ENCODE assay signal across 8 cellular contexts in genomic region chr11:65861533-65862183, GRCh38. TPM values are rescaled to one million over a fixed set of nuclear protein-coding genes. Genes with fewer than 3 reads are reported as not detected.
DNase-seq lines count a peak whose midpoint lies in the region; ATAC-seq, FAIRE-seq and TF ChIP-seq lines count a peak whose summit lies in the region.

No MANE protein-coding gene starts in this region.

- FAIRE-seq in astrocyte (lab: Jason Lieb, UNC) = no peak

- TF ChIP-seq CTCF in astrocyte (IDR thresholded peaks at IDR 0.05; ENCODE audit: insufficient read depth, low read depth, low read length) (no peak), left lung (IDR thresholded peaks at IDR 0.05) (no peak), suprapubic skin (IDR thresholded peaks at IDR 0.05) (no peak)

- no peak overlapping the region for H2AFZ ChIP-seq in astrocyte (ENCODE audit: low read depth, low read length)

- intact Hi-C loops in left lung (cut with DNase I) = no loop called here
- intact Hi-C loops in sciatic nerve (cut with DNase I) = no loop called here

- 79% methylated on average over 5 of the region's 13 CpGs for WGBS in suprapubic skin

- H3K27ac ChIP-seq in astrocyte (ENCODE audit: low read depth, low read length) (peak overlapping the region; percentile 74), left lung (peak overlapping the region in 1 of 2 donors; percentile 99), suprapubic skin (peak overlapping the region; percentile 97)

- H3K36me3 ChIP-seq in astrocyte (ENCODE audit: insufficient read depth, low read length) = peaks cover 26% of the 10 kb centered on the region
- H3K36me3 ChIP-seq in left lung = peaks cover 0 to 51% of the 10 kb centered on the region in 2 donors
- peaks cover 48% of the 10 kb centered on the region for H3K36me3 ChIP-seq in suprapubic skin

- no peaks in the 10 kb centered on the region for H3K9me3 ChIP-seq in astrocyte (ENCODE audit: insufficient read depth, low read depth, low read length)
- no peaks in the 10 kb centered on the region for H3K9me3 ChIP-seq in left lung
- no peaks in the 10 kb centered on the region for H3K9me3 ChIP-seq in suprapubic skin

- no peak for TF ChIP-seq EP300 in suprapubic skin (IDR thresholded peaks at IDR 0.05)

- DNase-seq in activated CD4-positive, alpha-beta T cell treated with anti-CD3 and anti-CD28 coated beads, Interleukin-2, amount 10 ng/mL, durations not matched to agents 7 days and 5 days = no peak
- DNase-seq in activated CD4-positive, alpha-beta T cell treated with anti-CD3 and anti-CD28 coated beads, Interleukin-2, amount 50 U/mL, for 4 hours = no peak
- no peak for DNase-seq in astrocyte (ENCODE audit: low read depth)
- DNase-seq in left lung = peak in 1 of 2 donors; percentile 65
- DNase-seq in suprapubic skin (ENCODE audit: low spot score in 2 of 2) = peak in 1 of 2 donors; percentile 69
- no peak for DNase-seq in DMS79 treated with DMSO at 0.1 percent for 48 hours (lab: John Stamatoyannopoulos, UW)
- DNase-seq in OCI-M1 (lab: John Stamatoyannopoulos, UW) = no peak
- no peak for DNase-seq in sciatic nerve (ENCODE audit: low spot score)

- H3K79me2 ChIP-seq in astrocyte (ENCODE audit: insufficient read depth, low read length) = peaks cover 56% of the 10 kb centered on the region

- peaks cover 35% of the 10 kb centered on the region for H3K4me1 ChIP-seq in astrocyte (ENCODE audit: insufficient read depth, low read length)
- peaks cover 10 to 50% of the 10 kb centered on the region in 2 donors for H3K4me1 ChIP-seq in left lung
- peaks cover 45% of the 10 kb centered on the region for H3K4me1 ChIP-seq in suprapubic skin

- H3K4me3 ChIP-seq in astrocyte (ENCODE audit: insufficient read depth, low read depth, low read length) (peak overlapping the region; percentile 98), left lung (peak overlapping the region; percentile 78 to 96), suprapubic skin (peak overlapping the region; percentile 87)

- peaks cover 37% of the 10 kb centered on the region for H3K36me3 Mint-ChIP-seq in activated CD4-positive, alpha-beta T cell treated with anti-CD3 and anti-CD28 coated beads, Interleukin-2, amount 10 ng/mL, durations not matched to agents 7 days and 5 days (ENCODE audit: low read depth)
- peaks cover 9% of the 10 kb centered on the region for H3K36me3 Mint-ChIP-seq in astrocyte (ENCODE audit: low read depth, unreplicated experiment)

- H3K27me3 ChIP-seq in astrocyte (ENCODE audit: insufficient read depth, low read length) (no peaks in the 10 kb centered on the region), left lung (no peaks in the 10 kb centered on the region), suprapubic skin (no peaks in the 10 kb centered on the region)

- H3K4me1 Mint-ChIP-seq in activated CD4-positive, alpha-beta T cell treated with anti-CD3 and anti-CD28 coated beads, Interleukin-2, amount 10 ng/mL, durations not matched to agents 7 days and 5 days = peaks cover 33% of the 10 kb centered on the region
- peaks cover 12% of the 10 kb centered on the region for H3K4me1 Mint-ChIP-seq in astrocyte (ENCODE audit: low read depth, unreplicated experiment)

- ATAC-seq in left lung = no peak
- ATAC-seq in sciatic nerve = no peak

- no peaks in the 10 kb centered on the region for H3K9me3 Mint-ChIP-seq in activated CD4-positive, alpha-beta T cell treated with anti-CD3 and anti-CD28 coated beads, Interleukin-2, amount 10 ng/mL, durations not matched to agents 7 days and 5 days
- H3K9me3 Mint-ChIP-seq in astrocyte (ENCODE audit: unreplicated experiment) = no peaks in the 10 kb centered on the region

- CTCF ChIA-PET in activated CD4-positive, alpha-beta T cell treated with anti-CD3 and anti-CD28 coated beads, Interleukin-2, amount 10 ng/mL, durations not matched to agents 7 days and 5 days (lab: Charles Lee) = interaction anchor here (0.9 to 25.8 kb wide), 8 partner anchors 8 to 150 kb away, joined by 3 to 590 read pairs (median 22); partner anchors contain the start of genes AP5B1, CCDC85B, CTSW and FIBP

- H3K27me3 Mint-ChIP-seq in activated CD4-positive, alpha-beta T cell treated with anti-CD3 and anti-CD28 coated beads, Interleukin-2, amount 10 ng/mL, durations not matched to agents 7 days and 5 days = no peaks in the 10 kb centered on the region
- no peaks in the 10 kb centered on the region for H3K27me3 Mint-ChIP-seq in astrocyte (ENCODE audit: low read depth, unreplicated experiment)

- H3K4me2 ChIP-seq in astrocyte (ENCODE audit: low read length) = peak overlapping the region; percentile 96

- no peak for TF ChIP-seq POLR2A in suprapubic skin (IDR thresholded peaks at IDR 0.05)

- H4K20me1 ChIP-seq in astrocyte (ENCODE audit: insufficient read depth, low read length) = peaks cover 58% of the 10 kb centered on the region

- POLR2A ChIA-PET in activated CD4-positive, alpha-beta T cell treated with anti-CD3 and anti-CD28 coated beads, Interleukin-2, amount 10 ng/mL, durations not matched to agents 7 days and 5 days (lab: Charles Lee) = no interaction called here

- H3K9ac ChIP-seq in astrocyte (ENCODE audit: low read length) = peak overlapping the region; percentile 89

- H3K27ac Mint-ChIP-seq in activated CD4-positive, alpha-beta T cell treated with anti-CD3 and anti-CD28 coated beads, Interleukin-2, amount 10 ng/mL, durations not matched to agents 7 days and 5 days = peak overlapping the region; percentile 99
- peak overlapping the region; percentile 62 for H3K27ac Mint-ChIP-seq in astrocyte (ENCODE audit: unreplicated experiment)

- H3K4me3 Mint-ChIP-seq in activated CD4-positive, alpha-beta T cell treated with anti-CD3 and anti-CD28 coated beads, Interleukin-2, amount 10 ng/mL, durations not matched to agents 7 days and 5 days = peak overlapping the region; percentile 97
- H3K4me3 Mint-ChIP-seq in astrocyte (ENCODE audit: unreplicated experiment) = peak overlapping the region; percentile 95

RNA-seq across cellular contexts. Expression of gene MUS81, which starts 1.4 kb away (rescaled TPM):
- total RNA-seq in activated CD4-positive, alpha-beta T cell treated with anti-CD3 and anti-CD28 coated beads, Interleukin-2, amount 10 ng/mL, durations not matched to agents 7 days and 5 days = 100 to 1,000 TPM in 1 of 2 experiments, 10 to 100 TPM in 1; 96.6 to 108 TPM
- total RNA-seq in astrocyte (59.9 and 64.3 TPM in 2 replicates), left lung (10 to 100 TPM; 43.4 to 50.7 TPM), suprapubic skin (10 to 100 TPM; 22.8 to 46.2 (median 32.2) TPM), sciatic nerve (46.9 TPM)

RNA-seq across cellular contexts. Expression of gene CFL1, which starts 3.7 kb away (rescaled TPM):
- total RNA-seq in activated CD4-positive, alpha-beta T cell treated with anti-CD3 and anti-CD28 coated beads, Interleukin-2, amount 10 ng/mL, durations not matched to agents 7 days and 5 days = 1,000 to 10,000 TPM; 1,543 to 1,707 TPM
- total RNA-seq in astrocyte = 1,793 and 1,931 TPM in 2 replicates
- 1,000 to 10,000 TPM in 1 of 2 donors, 100 to 1,000 TPM in 1; 790 to 1,162 TPM for total RNA-seq in left lung
- 100 to 1,000 TPM; 331 to 608 (median 584) TPM for total RNA-seq in suprapubic skin
- 437 TPM for total RNA-seq in sciatic nerve

RNA-seq across cellular contexts. Expression of gene EFEMP2, which starts 10.9 kb away (rescaled TPM):
- 1 to 10 TPM; 9.0 to 9.7 TPM for total RNA-seq in activated CD4-positive, alpha-beta T cell treated with anti-CD3 and anti-CD28 coated beads, Interleukin-2, amount 10 ng/mL, durations not matched to agents 7 days and 5 days
- total RNA-seq in astrocyte (97.3 and 119 TPM in 2 replicates), left lung (100 to 1,000 TPM in 1 of 2 donors, 10 to 100 TPM in 1; 67.6 to 113 TPM), suprapubic skin (10 to 100 TPM in 3 of 4 donors, 1 to 10 TPM in 1; 7.3 to 22.0 (median 13.0) TPM), sciatic nerve (88.4 TPM)

RNA-seq across cellular contexts. Expression of gene CTSW, which starts 18.0 kb away (rescaled TPM):
- total RNA-seq in activated CD4-positive, alpha-beta T cell treated with anti-CD3 and anti-CD28 coated beads, Interleukin-2, amount 10 ng/mL, durations not matched to agents 7 days and 5 days = 10 to 100 TPM; 22.9 to 23.6 TPM
- total RNA-seq in astrocyte (not detected in 2 replicates), left lung (1 to 10 TPM; 5.8 to 9.1 TPM), suprapubic skin (1 to 10 TPM in 2 of 4 donors, under 1 TPM in 1, not detected in 1; 0.76 to 5.0 (median 1.4) TPM), sciatic nerve (2.5 TPM)

RNA-seq across cellular contexts. Expression of gene FIBP, which starts 26.6 kb away (rescaled TPM):
- 100 to 1,000 TPM in 1 of 2 experiments, 10 to 100 TPM in 1; 94.7 to 112 TPM for total RNA-seq in activated CD4-positive, alpha-beta T cell treated with anti-CD3 and anti-CD28 coated beads, Interleukin-2, amount 10 ng/mL, durations not matched to agents 7 days and 5 days
- total RNA-seq in astrocyte = 67.4 and 68.7 TPM in 2 replicates
- total RNA-seq in left lung = 10 to 100 TPM; 56.5 to 69.6 TPM
- total RNA-seq in suprapubic skin = 10 to 100 TPM; 46.9 to 89.3 (median 74.6) TPM
- 37.2 TPM for total RNA-seq in sciatic nerve
